Comparison of ENCODE assay signal across 9 cellular contexts in genomic region chr7:22858640-22859561, GRCh38. TPM values are rescaled to one million over a fixed set of nuclear protein-coding genes. Genes with fewer than 3 reads are reported as not detected.
A peak's percentile ranks its signal among the peaks of the same experiment; 100 is the strongest.
DNase-seq lines count a peak whose midpoint lies in the region; ATAC-seq, FAIRE-seq and TF ChIP-seq lines count a peak whose summit lies in the region.
"Had no signal": no experiment of that assay in that cellular context is flagged by ENCODE, and none has a peak within 500 bp of the region (broad histone marks: within the 10 kb centered on the region; RNA-seq: fewer than 3 reads in every experiment).

No MANE protein-coding gene starts in this region.

- intact Hi-C loops in breast epithelium (cut with DNase I; ENCODE audit: low total_unique reads) = no loop called here

- no peaks in the 10 kb centered on the region for H3K9me3 Mint-ChIP-seq in immature natural killer cell
- H3K9me3 Mint-ChIP-seq: dendritic cell treated with granulocyte-macrophage colony-stimulating factor and Interleukin-4, amounts not matched to agents 40 ng/mL and 50 ng/mL, for 4 days had no signal

- H3K36me3 Mint-ChIP-seq in immature natural killer cell = peaks cover 0 to 12% (median 6%) of the 10 kb centered on the region in 3 donors

- no peak for TF ChIP-seq CTCF in breast epithelium (IDR thresholded peaks at IDR 0.05)
- no peak for TF ChIP-seq CTCF in omental fat pad (IDR thresholded peaks at IDR 0.05)
- TF ChIP-seq CTCF in WERI-Rb-1 (IDR thresholded peaks at IDR 0.05; ENCODE audit: low read depth, low read length) = no peak

- TF ChIP-seq POLR2A in breast epithelium (IDR thresholded peaks at IDR 0.05) = no peak

- peak overlapping the region; percentile 71 to 87 for H3K27ac ChIP-seq in breast epithelium
- no peak overlapping the region for H3K27ac ChIP-seq in WERI-Rb-1

- peak; percentile 96 for FAIRE-seq in G401.6 (lab: Jason Lieb, UNC)

- DNase-seq in MG63 = peak; percentile 74
- peak in 1 of 2 donors; percentile 67 for DNase-seq in breast epithelium (ENCODE audit: low spot score in 2 of 2)
- no peak for DNase-seq in omental fat pad (ENCODE audit: low spot score)
- no peak for DNase-seq in NCI-H1694 (lab: John Stamatoyannopoulos, UW)
- DNase-seq in NCI-H1436 treated with DMSO at 0.1 percent for 48 hours (lab: John Stamatoyannopoulos, UW) = no peak
- no peak for DNase-seq in WERI-Rb-1
- no peak for DNase-seq in immature natural killer cell

- peaks cover 0 to 8% of the 10 kb centered on the region in 2 donors for H3K4me1 ChIP-seq in breast epithelium

- peak overlapping the region in 1 of 6 donors; percentile 10 for H3K27ac Mint-ChIP-seq in immature natural killer cell
- H3K27ac Mint-ChIP-seq: dendritic cell treated with granulocyte-macrophage colony-stimulating factor and Interleukin-4, amounts not matched to agents 40 ng/mL and 50 ng/mL, for 4 days had no signal

- ATAC-seq in omental fat pad (ENCODE audit: low FRiP score) = peak; percentile 24

- H3K4me3 ChIP-seq in MG63 = no peak overlapping the region
- peak overlapping the region in 1 of 3 donors; percentile 30 for H3K4me3 ChIP-seq in breast epithelium
- H3K4me3 ChIP-seq in WERI-Rb-1 (ENCODE audit: low read depth, low read length) = no peak overlapping the region

- H3K9me3 ChIP-seq in MG63 (no peaks in the 10 kb centered on the region), breast epithelium (no peaks in the 10 kb centered on the region), WERI-Rb-1 (ENCODE audit: severe bottlenecking) (peaks cover 2% of the 10 kb centered on the region)

- no peaks in the 10 kb centered on the region for H3K27me3 ChIP-seq in MG63
- no peaks in the 10 kb centered on the region for H3K27me3 ChIP-seq in breast epithelium
- no peaks in the 10 kb centered on the region for H3K27me3 ChIP-seq in WERI-Rb-1 (ENCODE audit: insufficient read depth, low read depth, severe bottlenecking)

- peaks cover 9 to 11% of the 10 kb centered on the region in 2 donors for H3K4me1 Mint-ChIP-seq in immature natural killer cell

- H3K36me3 ChIP-seq in MG63 = peaks cover 71% of the 10 kb centered on the region
- H3K36me3 ChIP-seq in breast epithelium = no peaks in the 10 kb centered on the region
- no peaks in the 10 kb centered on the region for H3K36me3 ChIP-seq in WERI-Rb-1

- no peak overlapping the region for H3K4me3 Mint-ChIP-seq in immature natural killer cell
- H3K4me3 Mint-ChIP-seq: dendritic cell treated with granulocyte-macrophage colony-stimulating factor and Interleukin-4, amounts not matched to agents 40 ng/mL and 50 ng/mL, for 4 days had no signal

- H3K27me3 Mint-ChIP-seq in immature natural killer cell (ENCODE audit: low read depth in 3 of 3) = peaks cover 0 to 4% (median 0%) of the 10 kb centered on the region in 3 donors
- H3K27me3 Mint-ChIP-seq: dendritic cell treated with granulocyte-macrophage colony-stimulating factor and Interleukin-4, amounts not matched to agents 40 ng/mL and 50 ng/mL, for 4 days had no signal

RNA-seq across cellular contexts. Expression of gene TOMM7, which starts 36.3 kb away (rescaled TPM):
- 131 and 141 TPM in 2 replicates for total RNA-seq in MG63 (2014; rRNA removed; shearing (Covaris generic); ENCODE audit: low replicate concordance)
- total RNA-seq in breast epithelium = 100 to 1,000 TPM; 191 to 304 (median 210) TPM
- total RNA-seq in omental fat pad = 100 to 1,000 TPM; 139 to 212 (median 163) TPM
- 100 to 1,000 TPM; 125 to 218 (median 190) TPM for polyA plus RNA-seq in immature natural killer cell
